In genomic region chr14:97841762-97842161, GRCh38 we compare ENCODE assay signal across 24 cellular contexts.
"Had no signal": no experiment of that assay in that cellular context is flagged by ENCODE, and none has a peak within 500 bp of the region (broad histone marks: within the 10 kb centered on the region; RNA-seq: fewer than 3 reads in every experiment).

No MANE protein-coding gene starts in this region.

- H3K4me2 ChIP-seq: neural progenitor cell had no signal

- H2AFZ ChIP-seq: neural progenitor cell had no signal

- H3K36me3 Mint-ChIP-seq: naive thymus-derived CD4-positive, alpha-beta T cell; natural killer cell; neural progenitor cell; stimulated activated effector memory CD8-positive, alpha-beta T cell treated with anti-CD3 and anti-CD28 coated beads, Interleukin-12 subunit alpha, Interleukin-12 subunit beta, amount 100 ng/mL, for 72 hours; stimulated activated naive B cell treated with anti-CD40 and anti-IgM and Interleukin-4, amounts not matched to agents 10 μg/mL and 1 μg/mL and 100 μg/mL, for 72 hours had no signal

- H3K4me1 Mint-ChIP-seq: neural progenitor cell; stimulated activated naive B cell treated with anti-CD40 and anti-IgM and Interleukin-4, amounts not matched to agents 10 μg/mL and 1 μg/mL and 100 μg/mL, for 72 hours had no signal

- H3K27ac Mint-ChIP-seq: natural killer cell; nephron; neural progenitor cell; stimulated activated effector memory CD8-positive, alpha-beta T cell treated with anti-CD3 and anti-CD28 coated beads, Interleukin-12 subunit alpha, Interleukin-12 subunit beta, amount 100 ng/mL, for 72 hours; stimulated activated naive B cell treated with anti-CD40 and anti-IgM and Interleukin-4, amounts not matched to agents 10 μg/mL and 1 μg/mL and 100 μg/mL, for 72 hours had no signal

- ATAC-seq: naive thymus-derived CD4-positive, alpha-beta T cell; natural killer cell; pancreas; psoas muscle; right cardiac atrium; right lobe of liver; stimulated activated effector memory CD8-positive, alpha-beta T cell treated with anti-CD3 and anti-CD28 coated beads, Interleukin-12 subunit alpha, Interleukin-12 subunit beta, amount 100 ng/mL, for 72 hours; stimulated activated naive B cell treated with anti-CD40 and anti-IgM and Interleukin-4, amounts not matched to agents 10 μg/mL and 1 μg/mL and 100 μg/mL, for 72 hours had no signal

- H3K4me1 ChIP-seq: neural progenitor cell, pancreas, psoas muscle, right lobe of liver, sigmoid colon, stomach, thyroid gland, tibial nerve, upper lobe of left lung, vagina had no signal

- H3K4me3 Mint-ChIP-seq: naive thymus-derived CD4-positive, alpha-beta T cell; natural killer cell; nephron; neural progenitor cell; stimulated activated effector memory CD8-positive, alpha-beta T cell treated with anti-CD3 and anti-CD28 coated beads, Interleukin-12 subunit alpha, Interleukin-12 subunit beta, amount 100 ng/mL, for 72 hours; stimulated activated naive B cell treated with anti-CD40 and anti-IgM and Interleukin-4, amounts not matched to agents 10 μg/mL and 1 μg/mL and 100 μg/mL, for 72 hours had no signal

- H3K27me3 Mint-ChIP-seq: stimulated activated naive B cell treated with anti-CD40 and anti-IgM and Interleukin-4, amounts not matched to agents 10 μg/mL and 1 μg/mL and 100 μg/mL, for 72 hours had no signal

- H3K9me3 ChIP-seq: pancreas, psoas muscle, right lobe of liver, sigmoid colon, stomach, thoracic aorta, thyroid gland, tibial nerve, upper lobe of left lung, vagina had no signal

- H3K36me3 ChIP-seq: neural progenitor cell, pancreas, right lobe of liver, sigmoid colon, stomach, thoracic aorta, thyroid gland, tibial nerve, upper lobe of left lung, vagina had no signal

- H3K9me3 Mint-ChIP-seq: naive thymus-derived CD4-positive, alpha-beta T cell; natural killer cell; nephron; neural progenitor cell; stimulated activated effector memory CD8-positive, alpha-beta T cell treated with anti-CD3 and anti-CD28 coated beads, Interleukin-12 subunit alpha, Interleukin-12 subunit beta, amount 100 ng/mL, for 72 hours had no signal

- H3K27ac ChIP-seq: neural progenitor cell, pancreas, psoas muscle, right lobe of liver, sigmoid colon, stomach, thoracic aorta, thyroid gland, tibial nerve, upper lobe of left lung, vagina had no signal

- H3K4me3 ChIP-seq: neural progenitor cell, pancreas, psoas muscle, right lobe of liver, sigmoid colon, stomach, thoracic aorta, thyroid gland, tibial nerve, upper lobe of left lung, vagina had no signal

- H3K27me3 ChIP-seq: neural progenitor cell, right lobe of liver, sigmoid colon, thyroid gland, tibial nerve, upper lobe of left lung, vagina had no signal

- H3K9ac ChIP-seq: neural progenitor cell had no signal

- DNase-seq: naive thymus-derived CD4-positive, alpha-beta T cell; natural killer cell; occipital lobe; pancreas; psoas muscle; right cardiac atrium; right lobe of liver; sigmoid colon; small intestine; stimulated activated CD4-positive, alpha-beta T cell treated with anti-CD3 and anti-CD28 coated beads, Interleukin-15, amount 100 ng/mL, for 24 hours; stimulated activated CD4-positive, alpha-beta T cell treated with anti-CD3 and anti-CD28 coated beads, Interleukin-2, amount 100 ng/mL, for 48 hours; stimulated activated CD4-positive, alpha-beta T cell treated with anti-CD3 and anti-CD28 coated beads, Interleukin-4, amount 100 ng/mL, for 24 hours; stimulated activated naive B cell treated with anti-CD40 and anti-IgM and Interleukin-4, amounts not matched to agents 10 μg/mL and 1 μg/mL and 100 μg/mL, for 72 hours; stimulated activated naive CD4-positive, alpha-beta T cell treated with Interleukin-2 at 50 U/mL for 16 hours; stomach; thyroid gland; trophoblast cell; upper lobe of left lung had no signal
